ENCODE assay signal across 19 cellular contexts in genomic region chr3:158384019-158384418, GRCh38.
DNase-seq lines count a peak whose midpoint lies in the region; ATAC-seq and TF ChIP-seq lines count a peak whose summit lies in the region.
"Had no signal": no experiment of that assay in that cellular context is flagged by ENCODE, and none has a peak within 500 bp of the region (broad histone marks: within the 10 kb centered on the region; RNA-seq: fewer than 3 reads in every experiment).

No MANE protein-coding gene starts in this region.

- no peaks in the 10 kb centered on the region for H4K20me1 ChIP-seq in GM23338 (replicated peaks; ENCODE audit: insufficient read depth)

- H3K36me3 Mint-ChIP-seq in activated CD4-positive, alpha-beta T cell treated with anti-CD3 and anti-CD28 coated beads for 36 hours (ENCODE audit: low read depth): peaks cover 2% of the 10 kb centered on the region
- H3K36me3 Mint-ChIP-seq in activated CD4-positive, alpha-beta T cell treated with anti-CD3 and anti-CD28 coated beads, Interleukin-2, amount 10 ng/mL, durations not matched to agents 24 days and 14 days (ENCODE audit: low read depth): no peaks in the 10 kb centered on the region
- no peaks in the 10 kb centered on the region for H3K36me3 Mint-ChIP-seq in stimulated activated effector memory CD8-positive, alpha-beta T cell treated with anti-CD3 and anti-CD28 coated beads, Interleukin-12 subunit alpha, Interleukin-12 subunit beta, amount 100 ng/mL, for 72 hours
- H3K36me3 Mint-ChIP-seq in GM23338 (ENCODE audit: low read depth): no peaks in the 10 kb centered on the region

- POLR2A ChIA-PET in activated CD4-positive, alpha-beta T cell treated with anti-CD3 and anti-CD28 coated beads for 36 hours (lab: Charles Lee): no interaction called here

- H3K9me2 ChIP-seq in GM23338 (ENCODE audit: insufficient read depth): no peaks in the 10 kb centered on the region

- H3K4me1 ChIP-seq in GM23338 (ENCODE audit: insufficient read depth): no peaks in the 10 kb centered on the region
- H3K4me1 ChIP-seq: breast epithelium, sigmoid colon had no signal

- no peak overlapping the region for H2AFZ ChIP-seq in GM23338

- peak; percentile 49 for ATAC-seq in activated CD4-positive, alpha-beta T cell treated with anti-CD3 and anti-CD28 coated beads for 36 hours
- ATAC-seq in GM21619 (IDR thresholded peaks at IDR 0.05; ENCODE audit: unreplicated experiment) (peak; percentile 81), HG03108 (IDR thresholded peaks at IDR 0.05; ENCODE audit: unreplicated experiment) (peak; percentile 58), GM23338 (no peak)
- ATAC-seq in stimulated activated effector memory CD8-positive, alpha-beta T cell treated with anti-CD3 and anti-CD28 coated beads, Interleukin-12 subunit alpha, Interleukin-12 subunit beta, amount 100 ng/mL, for 72 hours: peak; percentile 66

- H3K4me2 ChIP-seq in GM23338: no peak overlapping the region

- H3K27ac ChIP-seq in GM23338 (ENCODE audit: low read depth): no peak overlapping the region
- H3K27ac ChIP-seq: breast epithelium, sigmoid colon, VCaP had no signal

- no peak for TF ChIP-seq CTCF in GM23338 (conservative IDR thresholded peaks at IDR 0.05; ENCODE audit: low read depth in 2 of 2)

- H3K27me3 Mint-ChIP-seq in activated CD4-positive, alpha-beta T cell treated with anti-CD3 and anti-CD28 coated beads for 36 hours: no peaks in the 10 kb centered on the region
- no peaks in the 10 kb centered on the region for H3K27me3 Mint-ChIP-seq in activated CD4-positive, alpha-beta T cell treated with anti-CD3 and anti-CD28 coated beads, Interleukin-2, amount 10 ng/mL, durations not matched to agents 24 days and 14 days
- no peaks in the 10 kb centered on the region for H3K27me3 Mint-ChIP-seq in GM23338 (ENCODE audit: insufficient read depth, low read depth, poor library complexity)
- H3K27me3 Mint-ChIP-seq: CD4-positive, CD25-positive, alpha-beta regulatory T cell had no signal

- no peaks in the 10 kb centered on the region for H3K36me3 ChIP-seq in GM23338 (ENCODE audit: insufficient read depth)
- H3K36me3 ChIP-seq: breast epithelium, sigmoid colon had no signal

- DNase-seq in activated CD4-positive, alpha-beta T cell treated with anti-CD3 and anti-CD28 coated beads for 36 hours: no peak
- no peak for DNase-seq in activated CD4-positive, alpha-beta T cell treated with anti-CD3 and anti-CD28 coated beads, Interleukin-2, amount 10 ng/mL, durations not matched to agents 24 days and 14 days
- no peak for DNase-seq in stimulated activated effector memory CD8-positive, alpha-beta T cell treated with anti-CD3 and anti-CD28 coated beads, Interleukin-12 subunit alpha, Interleukin-12 subunit beta, amount 100 ng/mL, for 72 hours (ENCODE audit: low spot score in 2 of 2)
- DNase-seq in occipital lobe (lab: John Stamatoyannopoulos, UW) (no peak), NCI-H187 treated with DMSO at 0.1 percent for 48 hours (lab: John Stamatoyannopoulos, UW) (no peak), GM23338 (ENCODE audit: low spot score) (no peak)
- DNase-seq: 8988T; activated naive CD4-positive, alpha-beta T cell; CD4-positive, CD25-positive, alpha-beta regulatory T cell; H9; nephron progenitor cell; sigmoid colon; stimulated activated naive CD4-positive, alpha-beta T cell; SW 1271 had no signal

- H3K9me3 Mint-ChIP-seq in activated CD4-positive, alpha-beta T cell treated with anti-CD3 and anti-CD28 coated beads for 36 hours (ENCODE audit: low read depth): no peaks in the 10 kb centered on the region
- no peaks in the 10 kb centered on the region for H3K9me3 Mint-ChIP-seq in activated CD4-positive, alpha-beta T cell treated with anti-CD3 and anti-CD28 coated beads, Interleukin-2, amount 10 ng/mL, durations not matched to agents 24 days and 14 days
- no peaks in the 10 kb centered on the region for H3K9me3 Mint-ChIP-seq in stimulated activated effector memory CD8-positive, alpha-beta T cell treated with anti-CD3 and anti-CD28 coated beads, Interleukin-12 subunit alpha, Interleukin-12 subunit beta, amount 100 ng/mL, for 72 hours
- no peaks in the 10 kb centered on the region for H3K9me3 Mint-ChIP-seq in GM23338
- H3K9me3 Mint-ChIP-seq: H9, nephron progenitor cell had no signal

- no peaks in the 10 kb centered on the region for H3F3A ChIP-seq in GM23338 (replicated peaks; ENCODE audit: low read depth)

- intact Hi-C loops in activated CD4-positive, alpha-beta T cell treated with anti-CD3 and anti-CD28 coated beads for 36 hours (cut with DNase I, micrococcal nuclease): no loop called here
- intact Hi-C loops in activated CD4-positive, alpha-beta T cell treated with anti-CD3 and anti-CD28 coated beads, Interleukin-2, amount 10 ng/mL, durations not matched to agents 24 days and 14 days (cut with micrococcal nuclease): no loop called here

- H3K27me3 ChIP-seq in GM23338 (ENCODE audit: insufficient read depth): no peaks in the 10 kb centered on the region
- H3K27me3 ChIP-seq: breast epithelium, sigmoid colon had no signal

- CTCF ChIA-PET in activated CD4-positive, alpha-beta T cell treated with anti-CD3 and anti-CD28 coated beads for 36 hours (lab: Charles Lee): interaction anchor here (0.8 kb wide), 1 partner anchor 40 kb away, joined by 4 read pairs; no protein-coding TSS in a partner anchor

- no peaks in the 10 kb centered on the region for H3K4me1 Mint-ChIP-seq in activated CD4-positive, alpha-beta T cell treated with anti-CD3 and anti-CD28 coated beads for 36 hours
- no peaks in the 10 kb centered on the region for H3K4me1 Mint-ChIP-seq in activated CD4-positive, alpha-beta T cell treated with anti-CD3 and anti-CD28 coated beads, Interleukin-2, amount 10 ng/mL, durations not matched to agents 24 days and 14 days
- peaks cover 6% of the 10 kb centered on the region for H3K4me1 Mint-ChIP-seq in stimulated activated effector memory CD8-positive, alpha-beta T cell treated with anti-CD3 and anti-CD28 coated beads, Interleukin-12 subunit alpha, Interleukin-12 subunit beta, amount 100 ng/mL, for 72 hours
- peaks cover 2% of the 10 kb centered on the region for H3K4me1 Mint-ChIP-seq in GM23338

- no peaks in the 10 kb centered on the region for H3K79me2 ChIP-seq in GM23338 (replicated peaks; ENCODE audit: insufficient read depth)

- H3K4me3 Mint-ChIP-seq in activated CD4-positive, alpha-beta T cell treated with anti-CD3 and anti-CD28 coated beads for 36 hours: no peak overlapping the region
- no peak overlapping the region for H3K4me3 Mint-ChIP-seq in activated CD4-positive, alpha-beta T cell treated with anti-CD3 and anti-CD28 coated beads, Interleukin-2, amount 10 ng/mL, durations not matched to agents 24 days and 14 days
- H3K4me3 Mint-ChIP-seq in stimulated activated effector memory CD8-positive, alpha-beta T cell treated with anti-CD3 and anti-CD28 coated beads, Interleukin-12 subunit alpha, Interleukin-12 subunit beta, amount 100 ng/mL, for 72 hours: no peak overlapping the region
- no peak overlapping the region for H3K4me3 Mint-ChIP-seq in GM23338
- H3K4me3 Mint-ChIP-seq: CD4-positive, CD25-positive, alpha-beta regulatory T cell; H9; nephron progenitor cell had no signal

- H3K27ac Mint-ChIP-seq in activated CD4-positive, alpha-beta T cell treated with anti-CD3 and anti-CD28 coated beads for 36 hours: no peak overlapping the region
- no peak overlapping the region for H3K27ac Mint-ChIP-seq in activated CD4-positive, alpha-beta T cell treated with anti-CD3 and anti-CD28 coated beads, Interleukin-2, amount 10 ng/mL, durations not matched to agents 24 days and 14 days
- no peak overlapping the region for H3K27ac Mint-ChIP-seq in stimulated activated effector memory CD8-positive, alpha-beta T cell treated with anti-CD3 and anti-CD28 coated beads, Interleukin-12 subunit alpha, Interleukin-12 subunit beta, amount 100 ng/mL, for 72 hours
- H3K27ac Mint-ChIP-seq in GM23338: no peak overlapping the region
- H3K27ac Mint-ChIP-seq: CD4-positive, CD25-positive, alpha-beta regulatory T cell; H9; nephron progenitor cell had no signal

- no peak overlapping the region for H3K4me3 ChIP-seq in GM23338
- H3K4me3 ChIP-seq: breast epithelium, lung, sigmoid colon had no signal

TF ChIP-seq in GM23338, 12 proteins besides CTCF, POLR2A, EP300 and RAD21 (continues in another document):
- TF ChIP-seq POLR2AphosphoS5 (IDR thresholded peaks at IDR 0.05; ENCODE audit: low read depth) (no peak), CREB1 (CRISPR knock-in tag; IDR thresholded peaks at IDR 0.05; ENCODE audit: low read depth) (no peak), STAT1 (IDR thresholded peaks at IDR 0.05; ENCODE audit: unreplicated experiment) (no peak), ZNF114 (CRISPR knock-in tag; IDR thresholded peaks at IDR 0.05) (no peak), ETS1 (IDR thresholded peaks at IDR 0.05) (no peak), EZH2 (IDR thresholded peaks at IDR 0.05; ENCODE audit: low read depth, unreplicated experiment) (no peak), ZNF331 (CRISPR knock-in tag; IDR thresholded peaks at IDR 0.05; ENCODE audit: low read depth) (no peak), JUNB (IDR thresholded peaks at IDR 0.05; ENCODE audit: unreplicated experiment) (no peak)
